9 cellular contexts compared by ENCODE assay signal in the genomic region with DNA sequence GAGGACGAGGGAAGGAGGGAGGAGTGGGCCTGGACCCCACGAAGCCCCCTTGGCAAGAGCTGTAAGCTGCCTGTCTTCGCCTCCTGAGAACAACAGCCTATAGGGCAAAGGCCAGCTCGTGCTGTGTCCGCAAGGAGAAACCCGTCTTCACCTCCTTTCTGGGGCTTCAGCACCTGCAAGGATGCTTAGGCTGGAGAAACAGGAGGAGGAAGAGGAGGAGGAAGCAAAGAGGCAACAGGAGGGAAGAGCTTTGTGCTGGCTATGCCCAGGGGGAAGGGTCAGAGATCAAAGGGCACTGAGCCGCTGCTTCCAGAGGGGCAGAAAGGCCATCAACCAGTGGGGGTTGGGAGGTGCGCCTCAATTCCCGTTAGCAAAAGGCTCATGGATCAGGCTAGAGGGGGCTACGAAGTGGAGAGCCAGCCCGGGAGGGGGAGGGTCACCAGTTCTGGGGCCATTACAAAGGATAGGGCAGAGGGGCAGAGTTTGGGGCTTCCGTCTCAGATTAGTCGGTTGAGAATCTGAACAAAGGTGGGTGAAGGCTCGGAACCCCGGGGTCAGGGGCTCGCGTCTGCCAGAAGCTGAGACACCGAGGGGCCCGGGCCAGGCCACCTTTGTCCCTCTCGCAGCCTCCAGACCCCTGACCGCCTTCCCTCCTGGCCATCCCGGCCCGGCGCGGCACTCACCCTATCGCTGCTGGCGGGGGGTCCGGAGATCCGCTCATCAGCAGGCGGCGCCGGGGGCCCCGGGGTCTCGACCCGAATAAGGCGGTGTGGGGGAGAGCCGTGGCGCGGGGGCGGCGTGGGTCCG. TPM values are rescaled to one million over a fixed set of nuclear protein-coding genes. Genes with fewer than 3 reads are reported as not detected.
DNase-seq lines count a peak whose midpoint lies in the region; ATAC-seq, FAIRE-seq and TF ChIP-seq lines count a peak whose summit lies in the region.
"Had no signal": no experiment of that assay in that cellular context is flagged by ENCODE, and none has a peak within 500 bp of the region (broad histone marks: within the 10 kb centered on the region; RNA-seq: fewer than 3 reads in every experiment).

No MANE protein-coding gene starts in this region.

- no peaks in the 10 kb centered on the region for H3K79me2 ChIP-seq in GM12878 (ENCODE audit: control insufficient read depth, insufficient read depth, low read length)

- no peaks in the 10 kb centered on the region for H4K20me1 ChIP-seq in GM12878 (ENCODE audit: control insufficient read depth, insufficient read depth)

- in situ Hi-C loops in GM12878 (cut with MboI), result no loop called here

- BruUV-seq in GM12878 (replicated peaks; lab: Mats Ljungman, UMichigan), result TSS peak; percentile 44

- FAIRE-seq in GM12878 (lab: Jason Lieb, UNC), result no peak
- FAIRE-seq: TTC549 had no signal

- no peaks in the 10 kb centered on the region for H3K36me3 ChIP-seq in GM12878 (ENCODE audit: control insufficient read depth in 2 of 2, insufficient read depth in 2 of 2, low read length in 1 of 2)
- no peaks in the 10 kb centered on the region for H3K36me3 ChIP-seq in lung (ENCODE audit: control insufficient read depth in 2 of 2, insufficient read depth in 2 of 2, low read length in 2 of 2)

- POLR2A ChIA-PET in GM12878 (lab: Charles Lee), result interaction anchor here (1.0 to 1.5 kb wide), 6 partner anchors 10 to 93 kb away, joined by 3 to 5 read pairs (median 4); no protein-coding TSS in a partner anchor

- H3K27ac ChIP-seq in GM12878 (ENCODE audit: control insufficient read depth, insufficient read depth) (no peak overlapping the region), lung (ENCODE audit: low read depth in 1 of 2, low read length in 1 of 2) (peak overlapping the region in 1 of 2 donors; percentile 50)

- TF ChIP-seq POLR2A in GM12878 (IDR thresholded peaks at IDR 0.05; ENCODE audit: low read depth, low read length), result no peak

- intact Hi-C loops in GM12878 (cut with micrococcal nuclease; ENCODE audit: unreplicated experiment), result no loop called here

- WGBS in GM12878 (ENCODE audit: insufficient coverage, insufficient replicate concordance, low lambda C conversion rate, missing lambda C conversion rate), result 28% methylated on average over 29 of the region's 42 CpGs
- WGBS in lung, 2 donors, result 16 to 19% methylated on average over 39 to 42 of the region's 42 CpGs

- RAD21 ChIA-PET in GM12878 (lab: Charles Lee; ENCODE audit: unreplicated experiment), result interaction anchor here (0.6 to 1.3 kb wide), 4 partner anchors 13 to 217 kb away, joined by 3 to 7 read pairs (median 3); no protein-coding TSS in a partner anchor

- H3K4me2 ChIP-seq in GM12878 (ENCODE audit: control insufficient read depth, insufficient read depth), result peak overlapping the region; percentile 12

- no peak overlapping the region for H2AFZ ChIP-seq in GM12878 (ENCODE audit: control insufficient read depth, low read depth, low read length)

- H3K9me3 Mint-ChIP-seq in activated T-cell treated with anti-CD3 and anti-CD28 coated beads, Interleukin-2, amount 50 U/mL, for 4 hours, result no peaks in the 10 kb centered on the region
- no peaks in the 10 kb centered on the region for H3K9me3 Mint-ChIP-seq in type B pancreatic cell

- H3K4me3 Mint-ChIP-seq in activated T-cell treated with anti-CD3 and anti-CD28 coated beads, Interleukin-2, amount 50 U/mL, for 4 hours, result peak overlapping the region; percentile 91
- peak overlapping the region; percentile 96 for H3K4me3 Mint-ChIP-seq in type B pancreatic cell

- no peak for DNase-seq in activated T-cell treated with anti-CD3 and anti-CD28 coated beads, Interleukin-2, amount 50 U/mL, for 4 hours
- DNase-seq in activated T-cell treated with anti-CD3 and anti-CD28 coated beads, Interleukin-2, amount 50 U/mL, for 1 hour, result no peak
- no peak for DNase-seq in GM12878 (ENCODE audit: low read depth, low spot score)
- DNase-seq in lung (ENCODE audit: low spot score), result no peak
- DNase-seq in type B pancreatic cell (ENCODE audit: extremely low spot score, unreplicated experiment), result no peak
- DNase-seq in NCI-H128 (lab: John Stamatoyannopoulos, UW; ENCODE audit: unreplicated experiment), result no peak
- DNase-seq in superior temporal gyrus (ENCODE audit: extremely low spot score), result no peak
- DNase-seq in activated CD4-positive, CD25-positive, alpha-beta regulatory T cell treated with anti-CD3 and anti-CD28 coated beads, Interleukin-2, amount 50 U/mL, for 72 hours, result no peak

- H3K4me3 ChIP-seq in GM12878 (peak overlapping the region; percentile 53; the same call in 1 of the 2 replicates), lung (peak overlapping the region; percentile 18)

- SMC1A ChIA-PET in GM12878 (lab: Charles Lee; ENCODE audit: uncharacterized antibody, unreplicated experiment), result interaction anchor here (0.7 to 1.8 kb wide), 4 partner anchors 10 to 16 kb away, joined by 3 to 7 read pairs (median 4); no protein-coding TSS in a partner anchor

- H3K4me1 Mint-ChIP-seq in activated T-cell treated with anti-CD3 and anti-CD28 coated beads, Interleukin-2, amount 50 U/mL, for 4 hours (ENCODE audit: low read depth), result peaks cover 36% of the 10 kb centered on the region
- H3K4me1 Mint-ChIP-seq in type B pancreatic cell (ENCODE audit: unreplicated experiment), result peaks cover 40% of the 10 kb centered on the region

- H3K9me3 ChIP-seq in GM12878 (replicated peaks; ENCODE audit: control insufficient read depth, insufficient read depth, low read length), result no peaks in the 10 kb centered on the region
- H3K9me3 ChIP-seq in lung (ENCODE audit: control insufficient read depth in 2 of 2, insufficient read depth in 1 of 2, low read length in 1 of 2), result no peaks in the 10 kb centered on the region

- H3K27ac Mint-ChIP-seq in type B pancreatic cell, result peak overlapping the region; percentile 86

- H3K27me3 ChIP-seq in GM12878 (replicated peaks in 1 of 2; ENCODE audit: control insufficient read depth in 2 of 2, insufficient read depth in 2 of 2, low read length in 1 of 2) (peaks cover 0 to 2% of the 10 kb centered on the region in 2 experiments; a peak in 2 of 4 replicates), lung (ENCODE audit: control insufficient read depth, insufficient read depth) (no peaks in the 10 kb centered on the region)

- TF ChIP-seq EP300 in GM12878 (IDR thresholded peaks at IDR 0.05; ENCODE audit: borderline replicate concordance in 1 of 2, control insufficient read depth in 1 of 2, low read depth in 2 of 2, low read length in 2 of 2), result no peak

- TF ChIP-seq RAD21 in GM12878 (IDR thresholded peaks at IDR 0.05; ENCODE audit: insufficient read depth, low read depth, low read length), result no peak

- no peak for ATAC-seq in activated T-cell treated with anti-CD3 and anti-CD28 coated beads, Interleukin-2, amount 50 U/mL, for 4 hours
- no peak for ATAC-seq in GM12878
- no peak for ATAC-seq in lung (ENCODE audit: insufficient read depth, low FRiP score)

- CTCF ChIA-PET in GM12878 (lab: Yijun Ruan, JAX), result interaction anchor here (1.1 to 13.7 kb wide), 7 partner anchors 11 to 214 kb away, joined by 3 to 200 read pairs (median 12); no protein-coding TSS in a partner anchor

- H3K9ac ChIP-seq in GM12878 (ENCODE audit: control insufficient read depth, insufficient read depth, low read length), result no peak overlapping the region; the same call in 1 of the 2 replicates

- H3K4me1 ChIP-seq in GM12878 (ENCODE audit: control insufficient read depth, insufficient read depth, low read length), result peaks cover 4% of the 10 kb centered on the region
- peaks cover 4 to 10% of the 10 kb centered on the region in 2 donors for H3K4me1 ChIP-seq in lung (ENCODE audit: control insufficient read depth in 2 of 2, insufficient read depth in 2 of 2, low read length in 2 of 2)

- H3K36me3 Mint-ChIP-seq in activated T-cell treated with anti-CD3 and anti-CD28 coated beads, Interleukin-2, amount 50 U/mL, for 4 hours (ENCODE audit: insufficient read depth), result peaks cover 2% of the 10 kb centered on the region
- no peaks in the 10 kb centered on the region for H3K36me3 Mint-ChIP-seq in type B pancreatic cell

- peaks cover 5% of the 10 kb centered on the region for H3K27me3 Mint-ChIP-seq in activated T-cell treated with anti-CD3 and anti-CD28 coated beads, Interleukin-2, amount 50 U/mL, for 4 hours (ENCODE audit: low read depth)
- H3K27me3 Mint-ChIP-seq in type B pancreatic cell, result peaks cover 12% of the 10 kb centered on the region

- TF ChIP-seq CTCF in GM12878 (IDR thresholded peaks at IDR 0.05 in 2 of 3, conservative IDR thresholded peaks at IDR 0.05 in 1 of 3; ENCODE audit: control insufficient read depth in 2 of 3, extremely low read depth in 1 of 3, insufficient read depth in 1 of 3, low read depth in 3 of 3, low read length in 3 of 3) (no peak), lung (IDR thresholded peaks at IDR 0.05; ENCODE audit: control extremely low read depth, extremely low read depth) (no peak), type B pancreatic cell (conservative IDR thresholded peaks at IDR 0.05) (no peak)

RNA-seq across cellular contexts. Expression of a gene that starts 0.8 kb away (rescaled TPM):
- total RNA-seq in activated T-cell treated with anti-CD3 and anti-CD28 coated beads, Interleukin-2, amount 50 U/mL, for 4 hours, result 10 to 100 TPM; 17.5 to 30.5 (median 19.2) TPM
- total RNA-seq in GM12878 (2013; cell fraction: nucleolus; rRNA removed), result 23.9 and 24.1 TPM in 2 replicates
- total RNA-seq in GM12878 (2014; rRNA removed) (1.6 TPM in 2 replicates), GM12878 (2014; rRNA removed; fragmentation: Illumina TruSeq; extraction: Trizol) (0.58 and 1.7 TPM in 2 replicates), GM12878 (2021) (1.4 and 2.4 TPM in 2 replicates), lung (10 to 100 TPM in 1 of 2 donors, 1 to 10 TPM in 1; 4.6 to 15.9 TPM), type B pancreatic cell (ENCODE audit: low replicate concordance) (10.9 and 29.0 TPM in 2 replicates)
- 2.3 TPM for polyA plus RNA-seq in GM12878 (2011; ENCODE audit: low read depth)
- polyA plus RNA-seq in GM12878 (2011; rRNA removed) (3.9 and 5.7 TPM in 2 replicates), GM12878 (2014; fragmentation: Illumina TruSeq; extraction: Trizol) (0.17 and 1.0 TPM in 2 replicates), GM12878 (2014; fragmentation: Nextera tagmentation; extraction: Ambion mirVana) (under 1 TPM in 1 of 2 experiments, not detected in 1; 0.04 TPM), GM12878 (2014; rRNA removed) (1.2 and 1.3 TPM in 2 replicates), GM12878 (2016; fragmentation: Nextera tagmentation; extraction: Ambion mirVana) (under 1 TPM; 0.08 to 0.75 TPM), lung (1 to 10 TPM; 1.9 to 3.4 TPM)
- polyA plus RNA-seq in GM12878 (2011; cell fraction: cytosol; rRNA removed), result 5.3 and 5.7 TPM in 2 replicates
- polyA plus RNA-seq in GM12878 (2011; cell fraction: nucleus; rRNA removed), result 7.9 and 12.0 TPM in 2 replicates
- 8.5 and 8.6 TPM in 2 replicates for polyA plus RNA-seq in GM12878 (2012)
- 3.4 and 10.1 TPM in 2 replicates for polyA minus RNA-seq in GM12878 (2011; rRNA and poly(A)+ RNA removed)
- polyA minus RNA-seq in GM12878 (2011; cell fraction: cytosol; rRNA and poly(A)+ RNA removed), result 0.73 and 4.3 TPM in 2 replicates
- 6.2 and 7.7 TPM in 2 replicates for polyA minus RNA-seq in GM12878 (2011; cell fraction: nucleus; rRNA and poly(A)+ RNA removed)

RNA-seq across cellular contexts. Expression of a gene that starts 57.2 kb away (rescaled TPM):
- total RNA-seq in activated T-cell treated with anti-CD3 and anti-CD28 coated beads, Interleukin-2, amount 50 U/mL, for 4 hours, result under 1 TPM; 0.13 to 0.42 (median 0.22) TPM
- total RNA-seq in GM12878 (2013; cell fraction: nucleolus; rRNA removed), result 6.8 and 7.5 TPM in 2 replicates
- total RNA-seq in GM12878 (2014; rRNA removed) (0.11 TPM in 1 of 2 replicates, not detected in the other), GM12878 (2014; rRNA removed; fragmentation: Illumina TruSeq; extraction: Trizol) (not detected in 2 replicates), GM12878 (2021) (0.08 and 0.26 TPM in 2 replicates), lung (100 to 1,000 TPM in 1 of 2 donors, 10 to 100 TPM in 1; 61.7 to 363 TPM), type B pancreatic cell (ENCODE audit: low replicate concordance) (5.5 and 11.1 TPM in 2 replicates)
- 0.30 TPM for polyA plus RNA-seq in GM12878 (2011; ENCODE audit: low read depth)
- polyA plus RNA-seq in GM12878 (2011; rRNA removed) (0.30 and 0.56 TPM in 2 replicates), GM12878 (2014; fragmentation: Illumina TruSeq; extraction: Trizol) (not detected in 2 replicates), GM12878 (2014; fragmentation: Nextera tagmentation; extraction: Ambion mirVana) (under 1 TPM; 0.02 to 0.11 TPM), GM12878 (2014; rRNA removed) (not detected in 2 replicates), GM12878 (2016; fragmentation: Nextera tagmentation; extraction: Ambion mirVana) (1 to 10 TPM; 1.4 to 2.1 TPM), lung (100 to 1,000 TPM in 1 of 2 donors, 10 to 100 TPM in 1; 70.5 to 160 TPM)
- polyA plus RNA-seq in GM12878 (2011; cell fraction: cytosol; rRNA removed), result 0.16 and 0.17 TPM in 2 replicates
- polyA plus RNA-seq in GM12878 (2011; cell fraction: nucleus; rRNA removed), result 1.2 and 1.3 TPM in 2 replicates
- 1.0 and 1.3 TPM in 2 replicates for polyA plus RNA-seq in GM12878 (2012)
- polyA minus RNA-seq in GM12878 (2011; rRNA and poly(A)+ RNA removed), result 0.26 and 0.44 TPM in 2 replicates
- not detected in 2 replicates for polyA minus RNA-seq in GM12878 (2011; cell fraction: cytosol; rRNA and poly(A)+ RNA removed)
- 0.48 and 1.1 TPM in 2 replicates for polyA minus RNA-seq in GM12878 (2011; cell fraction: nucleus; rRNA and poly(A)+ RNA removed)

RNA-seq across cellular contexts. Expression of a gene that starts 57.3 kb away (rescaled TPM):
- under 1 TPM; 0.08 to 0.58 (median 0.24) TPM for total RNA-seq in activated T-cell treated with anti-CD3 and anti-CD28 coated beads, Interleukin-2, amount 50 U/mL, for 4 hours
- total RNA-seq in GM12878 (2013; cell fraction: nucleolus; rRNA removed), result 0.13 and 0.54 TPM in 2 replicates
- total RNA-seq in GM12878 (2014; rRNA removed) (not detected in 2 replicates), GM12878 (2014; rRNA removed; fragmentation: Illumina TruSeq; extraction: Trizol) (not detected in 2 replicates), GM12878 (2021) (0.08 TPM in 1 of 2 replicates, not detected in the other), lung (100 to 1,000 TPM in 1 of 2 donors, 10 to 100 TPM in 1; 42.6 to 203 TPM), type B pancreatic cell (ENCODE audit: low replicate concordance) (3.2 and 9.4 TPM in 2 replicates)
- not detected for polyA plus RNA-seq in GM12878 (2011; ENCODE audit: low read depth)
- polyA plus RNA-seq in GM12878 (2011; rRNA removed) (not detected in 2 replicates), GM12878 (2014; fragmentation: Illumina TruSeq; extraction: Trizol) (not detected in 2 replicates), GM12878 (2014; fragmentation: Nextera tagmentation; extraction: Ambion mirVana) (not detected), GM12878 (2014; rRNA removed) (not detected in 2 replicates), GM12878 (2016; fragmentation: Nextera tagmentation; extraction: Ambion mirVana) (not detected), lung (100 to 1,000 TPM in 1 of 2 donors, 10 to 100 TPM in 1; 86.8 to 129 TPM)
- 0.25 TPM in 1 of 2 replicates, not detected in the other for polyA plus RNA-seq in GM12878 (2011; cell fraction: cytosol; rRNA removed)
- 0.13 and 0.21 TPM in 2 replicates for polyA plus RNA-seq in GM12878 (2011; cell fraction: nucleus; rRNA removed)
- polyA plus RNA-seq in GM12878 (2012), result not detected in 2 replicates
- not detected in 2 replicates for polyA minus RNA-seq in GM12878 (2011; rRNA and poly(A)+ RNA removed)
- polyA minus RNA-seq in GM12878 (2011; cell fraction: cytosol; rRNA and poly(A)+ RNA removed), result not detected in 2 replicates
- not detected in 2 replicates for polyA minus RNA-seq in GM12878 (2011; cell fraction: nucleus; rRNA and poly(A)+ RNA removed)
